ENCODE assay signal across 17 cellular contexts in genomic region chr1:167916766-167917511, GRCh38.
"Had no signal": no experiment of that assay in that cellular context is flagged by ENCODE, and none has a peak within 500 bp of the region (broad histone marks: within the 10 kb centered on the region; RNA-seq: fewer than 3 reads in every experiment).

No MANE protein-coding gene starts in this region.

- H3K4me3 Mint-ChIP-seq: activated naive CD8-positive, alpha-beta T cell treated with anti-CD3 and anti-CD28 coated beads, Interleukin-2, amount 10 ng/mL, durations not matched to agents 7 days and 5 days; dendritic cell treated with granulocyte-macrophage colony-stimulating factor and Interleukin-4, amounts not matched to agents 40 ng/mL and 50 ng/mL, for 4 days; nephron progenitor cell had no signal

- DNase-seq: activated CD4-positive, alpha-beta T cell treated with anti-CD3 and anti-CD28 coated beads, Interleukin-2, amount 50 U/mL, for 1 hour; activated CD8-positive, alpha-beta memory T cell treated with anti-CD3 and anti-CD28 coated beads for 24 hours; activated naive CD4-positive, alpha-beta T cell; activated naive CD8-positive, alpha-beta T cell treated with anti-CD3 and anti-CD28 coated beads, Interleukin-2, amount 10 ng/mL, durations not matched to agents 7 days and 5 days; brain microvascular endothelial cell; cerebellar nuclear complex; effector memory CD4-positive, alpha-beta T cell; foreskin fibroblast; mesenchymal stem cell; nephron progenitor cell; occipital lobe; stimulated activated CD4-positive, alpha-beta T cell treated with anti-CD3 and anti-CD28 coated beads, Interleukin-1b, Interleukin-23, amount 100 ng/mL, for 48 hours; T-helper 9 cell had no signal

- H3K27ac ChIP-seq: brain microvascular endothelial cell, thoracic aorta had no signal

- H3K27me3 ChIP-seq: brain microvascular endothelial cell had no signal

- ATAC-seq: sciatic nerve had no signal

- H3K27ac Mint-ChIP-seq: activated naive CD8-positive, alpha-beta T cell treated with anti-CD3 and anti-CD28 coated beads, Interleukin-2, amount 10 ng/mL, durations not matched to agents 7 days and 5 days; dendritic cell treated with granulocyte-macrophage colony-stimulating factor and Interleukin-4, amounts not matched to agents 40 ng/mL and 50 ng/mL, for 4 days; nephron progenitor cell had no signal

- H3K4me1 Mint-ChIP-seq: activated naive CD8-positive, alpha-beta T cell treated with anti-CD3 and anti-CD28 coated beads, Interleukin-2, amount 10 ng/mL, durations not matched to agents 7 days and 5 days had no signal

- H3K36me3 ChIP-seq: brain microvascular endothelial cell, prostate gland had no signal

- H3K9me3 ChIP-seq: prostate gland, thoracic aorta had no signal

- H3K4me3 ChIP-seq: prostate gland, thoracic aorta had no signal

- H3K9me3 Mint-ChIP-seq: activated naive CD8-positive, alpha-beta T cell treated with anti-CD3 and anti-CD28 coated beads, Interleukin-2, amount 10 ng/mL, durations not matched to agents 7 days and 5 days; dendritic cell treated with granulocyte-macrophage colony-stimulating factor and Interleukin-4, amounts not matched to agents 40 ng/mL and 50 ng/mL, for 4 days had no signal

- H3K27me3 Mint-ChIP-seq: activated naive CD8-positive, alpha-beta T cell treated with anti-CD3 and anti-CD28 coated beads, Interleukin-2, amount 10 ng/mL, durations not matched to agents 7 days and 5 days; dendritic cell treated with granulocyte-macrophage colony-stimulating factor and Interleukin-4, amounts not matched to agents 40 ng/mL and 50 ng/mL, for 4 days had no signal
